Comparison of ENCODE assay signal across 8 cellular contexts in genomic region chrX:20141281-20142220, GRCh38. TPM values are rescaled to one million over a fixed set of nuclear protein-coding genes. Genes with fewer than 3 reads are reported as not detected.
A peak's percentile ranks its signal among the peaks of the same experiment; 100 is the strongest.
DNase-seq lines count a peak whose midpoint lies in the region; TF ChIP-seq lines count a peak whose summit lies in the region.

TSS of gene EIF1AX (minus strand) at chrX:20141838. CDS start at chrX:20141640, 198 bp downstream.

- H3K4me1 Mint-ChIP-seq in nephron, result peaks cover 16% of the 10 kb centered on the region
- peaks cover 42% of the 10 kb centered on the region for H3K4me1 Mint-ChIP-seq in stimulated activated naive CD8-positive, alpha-beta T cell treated with anti-CD3 and anti-CD28 coated beads, Interleukin-15, Interleukin-2, amounts not matched to agents 100 ng/mL and 50 ng/mL, for 24 hours (ENCODE audit: low read depth)

- H3K27me3 Mint-ChIP-seq in nephron (ENCODE audit: low read depth), result no peaks in the 10 kb centered on the region
- H3K27me3 Mint-ChIP-seq in stimulated activated naive CD8-positive, alpha-beta T cell treated with anti-CD3 and anti-CD28 coated beads, Interleukin-15, Interleukin-2, amounts not matched to agents 100 ng/mL and 50 ng/mL, for 24 hours, result no peaks in the 10 kb centered on the region

- H3K36me3 ChIP-seq in H7 (replicated peaks; ENCODE audit: control insufficient read depth, insufficient read depth, low read length), result peaks cover 2% of the 10 kb centered on the region

- H3K36me3 Mint-ChIP-seq in nephron (ENCODE audit: low read depth), result peaks cover 24% of the 10 kb centered on the region
- peaks cover 26% of the 10 kb centered on the region for H3K36me3 Mint-ChIP-seq in stimulated activated naive CD8-positive, alpha-beta T cell treated with anti-CD3 and anti-CD28 coated beads, Interleukin-15, Interleukin-2, amounts not matched to agents 100 ng/mL and 50 ng/mL, for 24 hours (ENCODE audit: low read depth)

- peak within 1 kb of the TSS; percentile 60 to 93 (median 78) for H3K27ac Mint-ChIP-seq in nephron
- peak within 1 kb of the TSS; percentile 79 for H3K27ac Mint-ChIP-seq in stimulated activated naive CD8-positive, alpha-beta T cell treated with anti-CD3 and anti-CD28 coated beads, Interleukin-15, Interleukin-2, amounts not matched to agents 100 ng/mL and 50 ng/mL, for 24 hours

- H3K27me3 ChIP-seq in H7 (ENCODE audit: control insufficient read depth, insufficient read depth, low read length), result no peaks in the 10 kb centered on the region

- peak; percentile 100 for DNase-seq in ELF-1 (ENCODE audit: low read depth, low spot score)
- peak; percentile 88 for DNase-seq in H7
- DNase-seq in M059J (ENCODE audit: low read depth), result peak; percentile 98
- DNase-seq in SHP77 (lab: John Stamatoyannopoulos, UW), result peak; percentile 86 to 90
- peak; percentile 93 for DNase-seq in activated effector memory CD4-positive, alpha-beta T cell treated with Interleukin-2 at 50 U/mL for 16 hours
- DNase-seq in fibroblast of pulmonary artery (ENCODE audit: low read depth), result peak; percentile 98

- TF ChIP-seq CTCF in fibroblast of pulmonary artery (IDR thresholded peaks at IDR 0.05; ENCODE audit: low read length, missing control alignments) (no peak), nephron (IDR thresholded peaks at IDR 0.05; ENCODE audit: unreplicated experiment in 3 of 3) (no peak)

- peak within 1 kb of the TSS; percentile 75 for H3K4me3 ChIP-seq in H7 (ENCODE audit: insufficient read depth, low read depth, low read length)
- peak within 1 kb of the TSS; percentile 78 for H3K4me3 ChIP-seq in fibroblast of pulmonary artery (replicated peaks; ENCODE audit: low read depth, low read length)

- H3K4me3 Mint-ChIP-seq in nephron, result peak within 1 kb of the TSS; percentile 90 to 93 (median 92)
- H3K4me3 Mint-ChIP-seq in stimulated activated naive CD8-positive, alpha-beta T cell treated with anti-CD3 and anti-CD28 coated beads, Interleukin-15, Interleukin-2, amounts not matched to agents 100 ng/mL and 50 ng/mL, for 24 hours, result peak within 1 kb of the TSS; percentile 91

- no peaks in the 10 kb centered on the region for H3K9me3 Mint-ChIP-seq in nephron
- H3K9me3 Mint-ChIP-seq in stimulated activated naive CD8-positive, alpha-beta T cell treated with anti-CD3 and anti-CD28 coated beads, Interleukin-15, Interleukin-2, amounts not matched to agents 100 ng/mL and 50 ng/mL, for 24 hours, result no peaks in the 10 kb centered on the region

RNA-seq across cellular contexts. Expression of gene EIF1AX, which starts in this region (rescaled TPM):
- 52.4 and 58.7 TPM in 2 replicates for total RNA-seq in H7 (2014; rRNA removed; shearing (Covaris generic))
- 33.0 and 56.4 TPM in 2 replicates for total RNA-seq in M059J (2014; rRNA removed; shearing (Covaris generic))

Comparison
In these comparisons a context has a peak if more than half of its experiments do, and no peak if none do; other contexts are left out.
1. Peak in every context shown above with its lines: DNase-seq and H3K4me3 ChIP-seq.